In genomic region chr12:57816001-57816854, GRCh38 we compare ENCODE assay signal across 15 cellular contexts. TPM values are rescaled to one million over a fixed set of nuclear protein-coding genes. Genes with fewer than 3 reads are reported as not detected.
A peak's percentile ranks its signal among the peaks of the same experiment; 100 is the strongest.
DNase-seq lines count a peak whose midpoint lies in the region; ATAC-seq and TF ChIP-seq lines count a peak whose summit lies in the region.
"Had no signal": no experiment of that assay in that cellular context is flagged by ENCODE, and none has a peak within 500 bp of the region (broad histone marks: within the 10 kb centered on the region; RNA-seq: fewer than 3 reads in every experiment).

No MANE protein-coding gene starts in this region.

- H3K4me3 Mint-ChIP-seq in CD8-positive, alpha-beta T cell, result no peak overlapping the region
- H3K4me3 Mint-ChIP-seq: natural killer cell treated with Interleukin-12 subunit alpha and Interleukin-12 subunit beta and Interleukin-15 and Interleukin-18, amount 100 ng/mL, for 72 hours had no signal

- H3K4me1 ChIP-seq in BE2C, result peaks cover 16% of the 10 kb centered on the region
- no peaks in the 10 kb centered on the region for H3K4me1 ChIP-seq in CD8-positive, alpha-beta T cell (ENCODE audit: insufficient read depth, low read length)
- H3K4me1 ChIP-seq in ascending aorta, result peaks cover 0 to 21% of the 10 kb centered on the region in 2 donors
- peaks cover 11 to 15% of the 10 kb centered on the region in 2 experiments for H3K4me1 ChIP-seq in neutrophil (ENCODE audit: control insufficient read depth in 1 of 2, insufficient read depth in 1 of 2, low read depth in 1 of 2, low read length in 1 of 2)

- no peaks in the 10 kb centered on the region for H3K27me3 Mint-ChIP-seq in CD8-positive, alpha-beta T cell (ENCODE audit: low read depth)
- H3K27me3 Mint-ChIP-seq: natural killer cell treated with Interleukin-12 subunit alpha and Interleukin-12 subunit beta and Interleukin-15 and Interleukin-18, amount 100 ng/mL, for 72 hours had no signal

- H3K4me3 ChIP-seq in BE2C (ENCODE audit: low read depth, low read length) (no peak overlapping the region), ascending aorta (no peak overlapping the region), neutrophil (ENCODE audit: low read depth in 1 of 2, low read length in 1 of 2) (no peak overlapping the region)
- H3K4me3 ChIP-seq in CD8-positive, alpha-beta T cell (ENCODE audit: low read depth, low read length), result no peak overlapping the region

- H3K27me3 ChIP-seq in BE2C (no peaks in the 10 kb centered on the region), ascending aorta (no peaks in the 10 kb centered on the region), neutrophil (no peaks in the 10 kb centered on the region)
- H3K27me3 ChIP-seq in CD8-positive, alpha-beta T cell (ENCODE audit: insufficient read depth, low read length), result no peaks in the 10 kb centered on the region

- H3K9me3 Mint-ChIP-seq in CD8-positive, alpha-beta T cell, result no peaks in the 10 kb centered on the region
- H3K9me3 Mint-ChIP-seq: natural killer cell treated with Interleukin-12 subunit alpha and Interleukin-12 subunit beta and Interleukin-15 and Interleukin-18, amount 100 ng/mL, for 72 hours had no signal

- H3K9me3 ChIP-seq in BE2C (no peaks in the 10 kb centered on the region), ascending aorta (no peaks in the 10 kb centered on the region), neutrophil (no peaks in the 10 kb centered on the region)
- H3K9me3 ChIP-seq in CD8-positive, alpha-beta T cell (ENCODE audit: low read length), result no peaks in the 10 kb centered on the region

- TF ChIP-seq CTCF in BE2C (IDR thresholded peaks at IDR 0.05; ENCODE audit: low read depth, low read length) (no peak), ascending aorta (IDR thresholded peaks at IDR 0.05) (no peak), neutrophil (IDR thresholded peaks at IDR 0.05) (no peak)
- no peak for TF ChIP-seq CTCF in CD8-positive, alpha-beta T cell (IDR thresholded peaks at IDR 0.05)

- peak overlapping the region; percentile 62 for H3K27ac Mint-ChIP-seq in CD8-positive, alpha-beta T cell
- H3K27ac Mint-ChIP-seq: natural killer cell treated with Interleukin-12 subunit alpha and Interleukin-12 subunit beta and Interleukin-15 and Interleukin-18, amount 100 ng/mL, for 72 hours had no signal

- ATAC-seq in CD8-positive, alpha-beta T cell, result no peak

- DNase-seq in BE2C (peak; percentile 42), ascending aorta (ENCODE audit: low spot score in 2 of 2) (no peak), NOMO-1 treated with dmso at 0.1 percent for 144 hours (lab: John Stamatoyannopoulos, UW; ENCODE audit: unreplicated experiment) (no peak), HuH-7 (ENCODE audit: low spot score) (no peak), caudate nucleus (lab: John Stamatoyannopoulos, UW) (no peak)
- DNase-seq in CD8-positive, alpha-beta T cell, result no peak
- DNase-seq: activated CD8-positive, alpha-beta memory T cell treated with anti-CD3 and anti-CD28 coated beads for 24 hours; activated gamma-delta T cell treated with Interleukin-2 at 50 U/mL for 16 hours; effector CD4-positive, alpha-beta T cell; H7; NCI-H226; stimulated activated CD4-positive, alpha-beta T cell treated with anti-CD3 and anti-CD28 coated beads, Interleukin-2, amount 100 ng/mL, for 48 hours had no signal

- CTCF ChIA-PET in CD8-positive, alpha-beta T cell (lab: Charles Lee), result interaction anchor here (1.4 to 5.7 kb wide), 4 partner anchors 9 to 109 kb away, joined by 3 to 29 read pairs (median 14); no protein-coding TSS in a partner anchor

- intact Hi-C loops in CD8-positive, alpha-beta T cell (cut with DNase I, micrococcal nuclease), result no loop called here
- intact Hi-C loops in ascending aorta (cut with DNase I), result no loop called here

- no peaks in the 10 kb centered on the region for H3K4me1 Mint-ChIP-seq in CD8-positive, alpha-beta T cell (ENCODE audit: low read depth)

- H3K27ac ChIP-seq in CD8-positive, alpha-beta T cell (ENCODE audit: low read depth, low read length), result no peak overlapping the region
- H3K27ac ChIP-seq in ascending aorta (peak overlapping the region; percentile 61 to 69), neutrophil (peak overlapping the region; percentile 39), caudate nucleus (ENCODE audit: low read depth, low read length) (no peak overlapping the region)

- POLR2A ChIA-PET in CD8-positive, alpha-beta T cell (lab: Charles Lee), result interaction anchor here (1.0 to 1.1 kb wide), 2 partner anchors 49 to 83 kb away, joined by 3 read pairs; no protein-coding TSS in a partner anchor

- H3K36me3 ChIP-seq in BE2C (no peaks in the 10 kb centered on the region; the same call in 1 of the 2 replicates), ascending aorta (peaks cover 20 to 36% of the 10 kb centered on the region in 2 donors), neutrophil (peaks cover 40% of the 10 kb centered on the region)
- H3K36me3 ChIP-seq in CD8-positive, alpha-beta T cell (ENCODE audit: insufficient read depth, low read length), result peaks cover 3% of the 10 kb centered on the region

- peaks cover 30% of the 10 kb centered on the region for H3K36me3 Mint-ChIP-seq in CD8-positive, alpha-beta T cell
- H3K36me3 Mint-ChIP-seq: natural killer cell treated with Interleukin-12 subunit alpha and Interleukin-12 subunit beta and Interleukin-15 and Interleukin-18, amount 100 ng/mL, for 72 hours had no signal

RNA-seq across cellular contexts. Expression of gene AVIL, which starts 2.3 kb away (rescaled TPM):
- polyA plus RNA-seq in BE2C (2012; ENCODE audit: insufficient read depth, insufficient read length, low read depth), result 8.1 TPM
- total RNA-seq in CD8-positive, alpha-beta T cell, result 1 to 10 TPM in 1 of 2 experiments, under 1 TPM in 1; 0.65 to 1.1 TPM
- total RNA-seq in ascending aorta, result 6.4 TPM
- total RNA-seq: Daoy had no signal

RNA-seq across cellular contexts. Expression of gene CTDSP2, which starts 30.3 kb away (rescaled TPM):
- 115 TPM for polyA plus RNA-seq in BE2C (2012; ENCODE audit: insufficient read depth, insufficient read length, low read depth)
- total RNA-seq in CD8-positive, alpha-beta T cell, result 10 to 100 TPM; 68.1 to 70.5 TPM
- 129 TPM for total RNA-seq in ascending aorta

RNA-seq across cellular contexts. Expression of gene TSFM, which starts 33.6 kb away (rescaled TPM):
- 50.5 TPM for polyA plus RNA-seq in BE2C (2012; ENCODE audit: insufficient read depth, insufficient read length, low read depth)
- 10 to 100 TPM; 37.0 to 37.1 TPM for total RNA-seq in CD8-positive, alpha-beta T cell
- total RNA-seq in ascending aorta, result 46.8 TPM

RNA-seq across cellular contexts. Expression of gene EEF1AKMT3, which starts 43.8 kb away (rescaled TPM):
- 7.0 TPM for polyA plus RNA-seq in BE2C (2012; ENCODE audit: insufficient read depth, insufficient read length, low read depth)
- total RNA-seq in CD8-positive, alpha-beta T cell, result 1 to 10 TPM in 1 of 2 experiments, under 1 TPM in 1; 0.81 to 1.7 TPM
- 2.1 TPM for total RNA-seq in ascending aorta

RNA-seq across cellular contexts. Expression of gene METTL1, which starts 44.3 kb away (rescaled TPM):
- 141 TPM for polyA plus RNA-seq in BE2C (2012; ENCODE audit: insufficient read depth, insufficient read length, low read depth)
- 10 to 100 TPM; 14.0 to 20.0 TPM for total RNA-seq in CD8-positive, alpha-beta T cell
- 29.8 TPM for total RNA-seq in ascending aorta

Comparison
In these comparisons a context has a peak if more than half of its experiments do, and no peak if none do; other contexts are left out.
1. H3K27ac ChIP-seq: peak in ascending aorta (2 of 2) and neutrophil (single experiment); none in CD8-positive, alpha-beta T cell (single experiment) and caudate nucleus (single experiment).